ENCODE assay signal across 34 cellular contexts in the genomic region with DNA sequence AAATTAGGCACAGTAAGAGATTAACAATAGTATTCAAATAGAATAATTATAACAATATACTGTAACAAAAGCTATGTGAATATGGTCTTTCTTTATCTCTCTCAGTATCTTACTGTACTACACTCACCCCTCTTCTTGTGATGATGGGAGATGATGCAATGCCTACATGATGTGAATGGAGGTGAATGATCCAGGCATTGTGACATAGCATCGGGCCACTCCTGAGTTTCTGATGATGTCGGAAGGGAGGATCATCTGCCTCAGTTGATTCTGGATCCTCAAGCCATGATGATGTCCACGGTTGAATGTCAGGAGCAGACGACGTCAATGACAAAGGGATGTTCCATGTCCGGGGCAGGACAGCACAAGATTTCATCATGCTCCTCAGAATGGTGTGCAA.
"Had no signal": no experiment of that assay in that cellular context is flagged by ENCODE, and none has a peak within 500 bp of the region (broad histone marks: within the 10 kb centered on the region; RNA-seq: fewer than 3 reads in every experiment).

No MANE protein-coding gene starts in this region.

- FAIRE-seq: RCC 7860 had no signal

- H3K4me3 ChIP-seq: ascending aorta, body of pancreas, breast epithelium, PC-9, SK-N-MC had no signal

- ATAC-seq: activated CD8-positive, alpha-beta T cell treated with anti-CD3 and anti-CD28 coated beads for 36 hours; activated T-cell treated with anti-CD3 and anti-CD28 coated beads, Interleukin-2, amount 50 U/mL, for 72 hours; activated T-helper 17 cell treated with anti-CD3 and anti-CD28 coated beads, Interleukin-2, amount 50 U/mL, for 72 hours; body of pancreas had no signal

- DNase-seq: activated CD4-positive, alpha-beta T cell treated with anti-CD3 and anti-CD28 coated beads, Interleukin-2, amount 10 ng/mL, durations not matched to agents 24 days and 14 days; activated CD4-positive, alpha-beta T cell treated with anti-CD3 and anti-CD28 coated beads, Interleukin-2, amount 50 U/mL, for 4 hours; activated CD8-positive, alpha-beta T cell treated with anti-CD3 and anti-CD28 coated beads for 36 hours; activated effector memory CD4-positive, alpha-beta T cell treated with anti-CD3 and anti-CD28 coated beads, Interleukin-2, amount 50 U/mL, for 16 hours; activated naive CD4-positive, alpha-beta T cell; activated naive CD4-positive, alpha-beta T cell treated with anti-CD3 and anti-CD28 coated beads, Interleukin-2, amount 50 U/mL, for 16 hours; activated naive CD8-positive, alpha-beta T cell treated with anti-CD3 and anti-CD28 coated beads for 36 hours; activated T-cell treated with anti-CD3 and anti-CD28 coated beads, Interleukin-2, amount 50 U/mL, for 1 hour; activated T-cell treated with anti-CD3 and anti-CD28 coated beads, Interleukin-2, amount 50 U/mL, for 72 hours; amygdala; body of pancreas; caudate nucleus; cerebellar nuclear complex; MM.1S; NCI-H1092 treated with DMSO at 0.1 percent for 48 hours; NCI-H1417; NCI-H146; NCI-H187; NCI-H2029 treated with DMSO at 0.1 percent for 48 hours; NCI-H2107; NCI-H2171; NCI-H510A; NCI-H526; NCI-H748 treated with DMSO at 0.1 percent for 48 hours; NK-92 treated with Interleukin-12 subunit alpha and Interleukin-12 subunit beta, amount 100 ng/mL, for 24 hours; PC-9; T1000 had no signal

- H3K4me1 ChIP-seq: ascending aorta, body of pancreas, breast epithelium had no signal

- H3K27me3 ChIP-seq: ascending aorta, body of pancreas, breast epithelium had no signal

- H3K9ac ChIP-seq: KMS-11 had no signal

- H3K36me3 ChIP-seq: ascending aorta, breast epithelium had no signal

- H3K27ac ChIP-seq: ascending aorta, body of pancreas, breast epithelium, KMS-11, PC-9, RWPE1, SK-N-MC had no signal

- H3K9me3 ChIP-seq: ascending aorta, body of pancreas, breast epithelium had no signal

- H3K4me2 ChIP-seq: KMS-11, PC-9 had no signal

- H2AFZ ChIP-seq: PC-9 had no signal
